ENCODE assay signal across 8 cellular contexts in the genomic region with DNA sequence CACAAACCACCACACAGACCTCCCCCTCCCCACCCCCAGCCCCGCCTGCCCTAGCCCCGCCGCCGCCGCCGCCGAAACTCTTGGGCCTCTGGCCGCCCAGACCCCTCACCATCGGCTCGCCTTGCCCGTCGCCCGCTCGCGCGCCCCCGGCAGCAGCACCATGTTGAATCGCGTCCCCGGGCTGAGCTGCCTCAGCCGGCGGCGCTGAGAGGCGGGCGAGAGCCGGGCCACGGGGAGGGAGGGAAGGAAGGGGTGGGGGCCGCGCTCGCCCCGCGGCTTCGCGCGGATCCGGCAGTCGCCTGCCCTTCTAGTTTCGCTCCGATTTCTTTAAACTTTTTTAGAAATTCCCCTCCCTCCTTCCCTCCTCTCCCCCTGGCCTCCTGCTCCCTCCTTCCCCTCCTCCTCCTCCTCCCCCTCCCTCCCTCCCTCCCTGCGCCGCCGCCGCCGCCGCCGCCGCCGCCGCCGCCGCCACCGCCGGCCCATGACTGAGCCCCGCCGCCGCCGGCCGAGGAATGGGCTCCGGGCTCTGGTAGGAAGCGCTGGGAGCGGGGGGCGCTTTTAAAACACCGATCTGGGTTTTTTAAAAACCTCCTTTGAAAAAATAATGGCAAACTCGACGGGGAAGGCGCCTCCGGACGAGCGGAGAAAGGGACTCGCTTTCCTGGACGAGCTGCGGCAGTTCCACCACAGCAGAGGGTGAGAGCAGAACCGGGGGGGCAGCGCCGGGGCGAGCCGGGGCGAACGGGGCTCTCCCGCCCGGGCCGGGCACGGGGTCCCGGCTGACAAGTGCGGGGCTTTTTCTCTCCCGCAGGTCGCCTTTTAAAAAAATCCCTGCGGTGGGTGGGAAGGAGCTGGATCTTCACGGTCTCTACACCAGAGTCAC. TPM values are rescaled to one million over a fixed set of nuclear protein-coding genes. Genes with fewer than 3 reads are reported as not detected.
A peak's percentile ranks its signal among the peaks of the same experiment; 100 is the strongest.
DNase-seq lines count a peak whose midpoint lies in the region; ATAC-seq and TF ChIP-seq lines count a peak whose summit lies in the region.

A gene with protein sequence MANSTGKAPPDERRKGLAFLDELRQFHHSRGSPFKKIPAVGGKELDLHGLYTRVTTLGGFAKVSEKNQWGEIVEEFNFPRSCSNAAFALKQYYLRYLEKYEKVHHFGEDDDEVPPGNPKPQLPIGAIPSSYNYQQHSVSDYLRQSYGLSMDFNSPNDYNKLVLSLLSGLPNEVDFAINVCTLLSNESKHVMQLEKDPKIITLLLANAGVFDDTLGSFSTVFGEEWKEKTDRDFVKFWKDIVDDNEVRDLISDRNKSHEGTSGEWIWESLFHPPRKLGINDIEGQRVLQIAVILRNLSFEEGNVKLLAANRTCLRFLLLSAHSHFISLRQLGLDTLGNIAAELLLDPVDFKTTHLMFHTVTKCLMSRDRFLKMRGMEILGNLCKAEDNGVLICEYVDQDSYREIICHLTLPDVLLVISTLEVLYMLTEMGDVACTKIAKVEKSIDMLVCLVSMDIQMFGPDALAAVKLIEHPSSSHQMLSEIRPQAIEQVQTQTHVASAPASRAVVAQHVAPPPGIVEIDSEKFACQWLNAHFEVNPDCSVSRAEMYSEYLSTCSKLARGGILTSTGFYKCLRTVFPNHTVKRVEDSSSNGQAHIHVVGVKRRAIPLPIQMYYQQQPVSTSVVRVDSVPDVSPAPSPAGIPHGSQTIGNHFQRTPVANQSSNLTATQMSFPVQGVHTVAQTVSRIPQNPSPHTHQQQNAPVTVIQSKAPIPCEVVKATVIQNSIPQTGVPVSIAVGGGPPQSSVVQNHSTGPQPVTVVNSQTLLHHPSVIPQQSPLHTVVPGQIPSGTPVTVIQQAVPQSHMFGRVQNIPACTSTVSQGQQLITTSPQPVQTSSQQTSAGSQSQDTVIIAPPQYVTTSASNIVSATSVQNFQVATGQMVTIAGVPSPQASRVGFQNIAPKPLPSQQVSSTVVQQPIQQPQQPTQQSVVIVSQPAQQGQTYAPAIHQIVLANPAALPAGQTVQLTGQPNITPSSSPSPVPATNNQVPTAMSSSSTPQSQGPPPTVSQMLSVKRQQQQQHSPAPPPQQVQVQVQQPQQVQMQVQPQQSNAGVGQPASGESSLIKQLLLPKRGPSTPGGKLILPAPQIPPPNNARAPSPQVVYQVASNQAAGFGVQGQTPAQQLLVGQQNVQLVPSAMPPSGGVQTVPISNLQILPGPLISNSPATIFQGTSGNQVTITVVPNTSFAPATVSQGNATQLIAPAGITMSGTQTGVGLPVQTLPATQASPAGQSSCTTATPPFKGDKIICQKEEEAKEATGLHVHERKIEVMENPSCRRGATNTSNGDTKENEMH (N-terminal part only) (plus strand): TSS at position 474 of the 883 bp plus-strand sequence. CDS start 131 bp downstream, at position 605.

- peaks cover 42% of the 10 kb centered on the region for H3K4me1 ChIP-seq in CD4-positive, alpha-beta memory T cell (ENCODE audit: insufficient read depth, low read length)
- peaks cover 24% of the 10 kb centered on the region for H3K4me1 ChIP-seq in neuron (ENCODE audit: insufficient read depth, low read length)

- H3K27ac ChIP-seq in CD4-positive, alpha-beta memory T cell (ENCODE audit: low read depth, low read length) = peak within 1 kb of the TSS; percentile 98
- peak within 1 kb of the TSS; percentile 99 for H3K27ac ChIP-seq in RWPE1

- peak; percentile 18 for ATAC-seq in GM19467 (IDR thresholded peaks at IDR 0.05; ENCODE audit: unreplicated experiment)

- H3K4me3 ChIP-seq in CD4-positive, alpha-beta memory T cell (ENCODE audit: low read length in 2 of 2) = peak within 1 kb of the TSS; percentile 78 to 89
- peak within 1 kb of the TSS; percentile 97 for H3K4me3 ChIP-seq in neuron (ENCODE audit: low read length)

- peak; percentile 65 to 76 (median 71) for DNase-seq in CD4-positive, alpha-beta memory T cell
- DNase-seq in HT-29 (ENCODE audit: low spot score) = peak; percentile 64
- peak; percentile 45 for DNase-seq in RWPE1 (ENCODE audit: low spot score)
- DNase-seq in activated gamma-delta T cell treated with anti-CD3 and anti-CD28 coated beads, Interleukin-2, amount 50 U/mL, for 16 hours (ENCODE audit: low read depth) = peak; percentile 37
- DNase-seq in foreskin melanocyte = peak; percentile 65
- DNase-seq in stromal cell of bone marrow (ENCODE audit: low read depth) = peak; percentile 47

- peak within 1 kb of the TSS; percentile 92 to 100 (median 100) for H3K4me3 Mint-ChIP-seq in CD4-positive, alpha-beta memory T cell

- H3K36me3 ChIP-seq in CD4-positive, alpha-beta memory T cell (ENCODE audit: insufficient read depth, low read length) = no peaks in the 10 kb centered on the region
- no peaks in the 10 kb centered on the region for H3K36me3 ChIP-seq in neuron (ENCODE audit: insufficient read depth, low read length)

- CTCF ChIA-PET in CD4-positive, alpha-beta memory T cell (lab: Charles Lee; ENCODE audit: partially characterized antibody) = interaction anchor here (1.2 to 7.9 kb wide), 7 partner anchors 10 to 260 kb away, joined by 3 to 94 read pairs (median 41); a partner anchor contains a TSS
- CTCF ChIA-PET in RWPE1 (lab: Yijun Ruan, JAX) = interaction anchor here (0.6 to 0.9 kb wide), 5 partner anchors 38 to 425 kb away, joined by 3 read pairs; no protein-coding TSS in a partner anchor

- peak within 1 kb of the TSS; percentile 51 for H2AFZ ChIP-seq in neuron (ENCODE audit: low read depth, low read length)

- POLR2A ChIA-PET in CD4-positive, alpha-beta memory T cell (lab: Charles Lee; ENCODE audit: partially characterized antibody) = interaction anchor here (0.7 to 8.6 kb wide), 23 partner anchors 9 to 1487 kb away, joined by 3 to 99 read pairs (median 7); a partner anchor contains a TSS
- POLR2A ChIA-PET in RWPE1 (lab: Yijun Ruan, JAX; ENCODE audit: low non-redundant PET) = interaction anchor here (0.6 kb wide), 1 partner anchor 263 kb away, joined by 5 read pairs; no protein-coding TSS in a partner anchor

- H3K4me1 Mint-ChIP-seq in CD4-positive, alpha-beta memory T cell = peaks cover 19 to 54% (median 28%) of the 10 kb centered on the region in 4 donors

- no peaks in the 10 kb centered on the region for H3K27me3 Mint-ChIP-seq in CD4-positive, alpha-beta memory T cell

- H3K9me3 ChIP-seq in CD4-positive, alpha-beta memory T cell (ENCODE audit: control insufficient read depth in 1 of 2, low read length in 2 of 2) = no peaks in the 10 kb centered on the region
- no peaks in the 10 kb centered on the region for H3K9me3 ChIP-seq in neuron (ENCODE audit: low read length)

- intact Hi-C loops in CD4-positive, alpha-beta memory T cell (cut with micrococcal nuclease) = loop anchor here (2.0 to 5.0 kb wide), 4 partner anchors 203 to 641 kb away; a partner anchor contains a TSS

- peaks cover 0 to 43% of the 10 kb centered on the region in 2 donors for H3K36me3 Mint-ChIP-seq in CD4-positive, alpha-beta memory T cell

- no peaks in the 10 kb centered on the region for H3K27me3 ChIP-seq in CD4-positive, alpha-beta memory T cell (ENCODE audit: insufficient read depth, low read length)
- H3K27me3 ChIP-seq in neuron (ENCODE audit: insufficient read depth, low read length) = no peaks in the 10 kb centered on the region

- H3K27ac Mint-ChIP-seq in CD4-positive, alpha-beta memory T cell = peak within 1 kb of the TSS; percentile 87 to 99 (median 99)

- TF ChIP-seq CTCF in RWPE1 (conservative IDR thresholded peaks at IDR 0.05; ENCODE audit: low read depth) = no peak

- peaks cover 0 to 3% (median 0%) of the 10 kb centered on the region in 8 donors for H3K9me3 Mint-ChIP-seq in CD4-positive, alpha-beta memory T cell

RNA-seq across cellular contexts. Expression of the gene that starts here (rescaled TPM):
- 10 to 100 TPM; 51.1 to 51.8 TPM for total RNA-seq in CD4-positive, alpha-beta memory T cell
- polyA plus RNA-seq in CD4-positive, alpha-beta memory T cell = 10 to 100 TPM in 1 of 2 donors, 1 to 10 TPM in 1; 6.3 to 12.7 TPM
- 10.0 and 11.1 TPM in 2 replicates for total RNA-seq in HT-29 (2014; rRNA removed; shearing (Covaris generic))

Comparison
In these comparisons a context has a peak if more than half of its experiments do, and no peak if none do; other contexts are left out.
1. Peak in every context shown above with its lines: DNase-seq, ATAC-seq, H3K4me3 ChIP-seq and H3K27ac ChIP-seq.